ENCODE assay signal across 15 cellular contexts in genomic region chr20:38175221-38176030, GRCh38.
"Had no signal": no experiment of that assay in that cellular context is flagged by ENCODE, and none has a peak within 500 bp of the region (broad histone marks: within the 10 kb centered on the region; RNA-seq: fewer than 3 reads in every experiment).

No MANE protein-coding gene starts in this region.

- H3K27ac ChIP-seq: hepatocyte, ovary, skin epidermis, vagina had no signal

- DNase-seq: activated CD4-positive, alpha-beta T cell treated with anti-CD3 and anti-CD28 coated beads for 48 hours; activated naive CD4-positive, alpha-beta T cell treated with Interleukin-2 at 50 U/mL for 16 hours; activated naive CD8-positive, alpha-beta T cell treated with anti-CD3 and anti-CD28 coated beads, Interleukin-2, amount 50 U/mL, for 24 hours; caudate nucleus; effector memory CD4-positive, alpha-beta T cell; erythroblast; mucosa of descending colon; natural killer cell; ovary; T-helper 1 cell had no signal

- H3K4me3 Mint-ChIP-seq: activated naive CD8-positive, alpha-beta T cell treated with anti-CD3 and anti-CD28 coated beads, Interleukin-2, amount 50 U/mL, for 24 hours; natural killer cell; WTC11 had no signal

- H2AFZ ChIP-seq: hepatocyte had no signal

- H3K9me3 Mint-ChIP-seq: activated naive CD8-positive, alpha-beta T cell treated with anti-CD3 and anti-CD28 coated beads, Interleukin-2, amount 50 U/mL, for 24 hours; natural killer cell; WTC11 had no signal

- H3K79me2 ChIP-seq: hepatocyte had no signal

- H3K27me3 ChIP-seq: hepatocyte, ovary, vagina had no signal

- H3K36me3 ChIP-seq: ovary, vagina had no signal

- H3K27ac Mint-ChIP-seq: activated naive CD8-positive, alpha-beta T cell treated with anti-CD3 and anti-CD28 coated beads, Interleukin-2, amount 50 U/mL, for 24 hours; natural killer cell; WTC11 had no signal

- H3K4me2 ChIP-seq: hepatocyte had no signal

- H3K9me3 ChIP-seq: mucosa of descending colon, ovary, vagina had no signal

- H3K4me3 ChIP-seq: hepatocyte, lung, mucosa of descending colon, ovary, skin epidermis, vagina had no signal

- H3K4me1 Mint-ChIP-seq: activated naive CD8-positive, alpha-beta T cell treated with anti-CD3 and anti-CD28 coated beads, Interleukin-2, amount 50 U/mL, for 24 hours; natural killer cell had no signal

- ATAC-seq: activated naive CD8-positive, alpha-beta T cell treated with anti-CD3 and anti-CD28 coated beads, Interleukin-2, amount 50 U/mL, for 24 hours; mucosa of descending colon; natural killer cell; WTC11 had no signal

- H3K36me3 Mint-ChIP-seq: natural killer cell, WTC11 had no signal
